12 cellular contexts compared by ENCODE assay signal in genomic region chr11:84249344-84250135, GRCh38.
DNase-seq lines count a peak whose midpoint lies in the region; ATAC-seq and TF ChIP-seq lines count a peak whose summit lies in the region.
"Had no signal": no experiment of that assay in that cellular context is flagged by ENCODE, and none has a peak within 500 bp of the region (broad histone marks: within the 10 kb centered on the region; RNA-seq: fewer than 3 reads in every experiment).

No MANE protein-coding gene starts in this region.

- H3K27me3 ChIP-seq in sigmoid colon, result no peaks in the 10 kb centered on the region
- H3K27me3 ChIP-seq: BLaER1 treated with 17β-estradiol and CSF1 and Interleukin-3, amounts not matched to agents 10 nM and 100 nM had no signal

- H3K36me3 ChIP-seq in sigmoid colon, result peaks cover 0 to 3% (median 0%) of the 10 kb centered on the region in 4 donors
- H3K36me3 ChIP-seq: BLaER1 treated with 17β-estradiol and CSF1 and Interleukin-3, amounts not matched to agents 10 nM and 100 nM had no signal

- H3K4me3 ChIP-seq in fibroblast of mammary gland (ENCODE audit: control insufficient read depth, low read depth, low read length) (no peak overlapping the region), sigmoid colon (no peak overlapping the region)
- H3K4me3 ChIP-seq: BLaER1 treated with 17β-estradiol and CSF1 and Interleukin-3, amounts not matched to agents 10 nM and 100 nM had no signal

- H3K9me3 ChIP-seq in sigmoid colon, result no peaks in the 10 kb centered on the region
- H3K9me3 ChIP-seq: BLaER1 treated with 17β-estradiol and CSF1 and Interleukin-3, amounts not matched to agents 10 nM and 100 nM had no signal

- intact Hi-C loops in sigmoid colon (cut with DNase I), result no loop called here

- no peak for TF ChIP-seq POLR2A in sigmoid colon (IDR thresholded peaks at IDR 0.05)

- H3K4me1 ChIP-seq in sigmoid colon, result no peaks in the 10 kb centered on the region

- WGBS in sigmoid colon, 2 donors, result 65 to 84% methylated on average over 4 of the region's 4 CpGs

- ATAC-seq in GM18498 (IDR thresholded peaks at IDR 0.05; ENCODE audit: unreplicated experiment) (peak; percentile 71), GM21515 (IDR thresholded peaks at IDR 0.05; ENCODE audit: unreplicated experiment) (peak; percentile 82), HG03378 (IDR thresholded peaks at IDR 0.05; ENCODE audit: unreplicated experiment) (peak; percentile 70), GM19452 (IDR thresholded peaks at IDR 0.05; ENCODE audit: unreplicated experiment) (no peak)

- no peak for TF ChIP-seq EP300 in sigmoid colon (IDR thresholded peaks at IDR 0.05)

- peak; percentile 49 for DNase-seq in fibroblast of mammary gland (ENCODE audit: low read depth)
- no peak for DNase-seq in sigmoid colon
- DNase-seq in midbrain (lab: John Stamatoyannopoulos, UW), result no peak
- DNase-seq in NCI-H2081 treated with DMSO at 0.1 percent for 48 hours (lab: John Stamatoyannopoulos, UW), result no peak
- DNase-seq: NCI-H748 treated with DMSO at 0.1 percent for 48 hours, retina, T1000 had no signal

- TF ChIP-seq CTCF in fibroblast of mammary gland (conservative IDR thresholded peaks at IDR 0.05; ENCODE audit: control insufficient read depth, insufficient read depth, low read depth, low read length), result no peak
- no peak for TF ChIP-seq CTCF in sigmoid colon (IDR thresholded peaks at IDR 0.05)

- no peak overlapping the region for H3K27ac ChIP-seq in sigmoid colon
- H3K27ac ChIP-seq: BLaER1 treated with 17β-estradiol and CSF1 and Interleukin-3, amounts not matched to agents 10 nM and 100 nM had no signal
